In the genomic region with DNA sequence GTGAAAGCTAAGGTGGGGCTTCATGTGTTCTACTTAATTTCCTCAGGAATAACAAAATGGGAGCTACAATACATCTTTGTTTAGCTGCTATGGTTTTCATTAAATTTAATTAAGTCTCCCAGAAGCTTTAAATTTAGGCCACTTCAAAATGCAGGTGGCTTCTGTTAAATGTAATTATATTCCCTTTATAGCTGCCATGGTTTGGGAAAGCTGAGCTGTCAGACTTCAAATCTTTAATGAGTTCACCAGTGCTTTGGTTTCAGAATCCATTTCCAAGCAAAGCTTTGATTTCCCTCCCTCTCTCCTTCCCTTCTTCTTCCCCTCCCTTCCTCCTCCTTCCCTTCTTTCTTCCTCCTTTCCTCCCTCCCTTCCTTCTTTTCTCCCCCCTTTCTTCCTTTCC, we compare ENCODE assay signal across 25 cellular contexts. TPM values are rescaled to one million over a fixed set of nuclear protein-coding genes. Genes with fewer than 3 reads are reported as not detected.
"Had no signal": no experiment of that assay in that cellular context is flagged by ENCODE, and none has a peak within 500 bp of the region (broad histone marks: within the 10 kb centered on the region; RNA-seq: fewer than 3 reads in every experiment).

No MANE protein-coding gene starts in this region.

- H3K36me3 Mint-ChIP-seq: natural killer cell treated with Interleukin-12 subunit alpha and Interleukin-12 subunit beta and Interleukin-15 and Interleukin-18, amount 100 ng/mL, for 72 hours; stimulated activated naive B cell treated with anti-CD40 and anti-IgM and Interleukin-4, amounts not matched to agents 10 μg/mL and 1 μg/mL and 100 μg/mL, for 72 hours had no signal

- ATAC-seq: esophagus mucosa; heart right ventricle; lower lobe of right lung; natural killer cell treated with Interleukin-12 subunit alpha and Interleukin-12 subunit beta and Interleukin-15 and Interleukin-18, amount 100 ng/mL, for 72 hours; stimulated activated naive B cell treated with anti-CD40 and anti-IgM and Interleukin-4, amounts not matched to agents 10 μg/mL and 1 μg/mL and 100 μg/mL, for 72 hours; stimulated activated naive CD8-positive, alpha-beta T cell treated with anti-CD3 and anti-CD28 coated beads, Interleukin-15, amount 100 ng/mL, for 72 hours had no signal

- H3K4me3 Mint-ChIP-seq: natural killer cell treated with Interleukin-12 subunit alpha and Interleukin-12 subunit beta and Interleukin-15 and Interleukin-18, amount 100 ng/mL, for 72 hours; stimulated activated naive B cell treated with anti-CD40 and anti-IgM and Interleukin-4, amounts not matched to agents 10 μg/mL and 1 μg/mL and 100 μg/mL, for 72 hours; stimulated activated naive CD8-positive, alpha-beta T cell treated with anti-CD3 and anti-CD28 coated beads, Interleukin-15, amount 100 ng/mL, for 72 hours had no signal

- DNase-seq: effector memory CD4-positive, alpha-beta T cell; heart right ventricle; islet precursor cell; left ventricle myocardium inferior; lower lobe of right lung; mesenchymal stem cell; midbrain; posterior cingulate gyrus; sigmoid colon; stimulated activated CD4-positive, alpha-beta T cell treated with anti-CD3 and anti-CD28 coated beads, Interleukin-2, amount 100 ng/mL, for 24 hours; stimulated activated CD4-positive, alpha-beta T cell treated with anti-CD3 and anti-CD28 coated beads, Interleukin-4, amount 100 ng/mL, for 4 hours; stimulated activated naive B cell treated with anti-CD40 and anti-IgM and Interleukin-4, amounts not matched to agents 10 μg/mL and 1 μg/mL and 100 μg/mL, for 72 hours; stimulated activated naive CD8-positive, alpha-beta T cell treated with anti-CD3 and anti-CD28 coated beads, Interleukin-15, amount 100 ng/mL, for 72 hours; testis had no signal

- H3K27me3 ChIP-seq: neutrophil, sigmoid colon, testis, tibial nerve had no signal

- H3K27ac Mint-ChIP-seq: natural killer cell treated with Interleukin-12 subunit alpha and Interleukin-12 subunit beta and Interleukin-15 and Interleukin-18, amount 100 ng/mL, for 72 hours; stimulated activated naive B cell treated with anti-CD40 and anti-IgM and Interleukin-4, amounts not matched to agents 10 μg/mL and 1 μg/mL and 100 μg/mL, for 72 hours; stimulated activated naive CD8-positive, alpha-beta T cell treated with anti-CD3 and anti-CD28 coated beads, Interleukin-15, amount 100 ng/mL, for 72 hours had no signal

- H3K36me3 ChIP-seq: heart right ventricle, left ventricle myocardium inferior, lower lobe of right lung, neutrophil, sigmoid colon, tibial nerve had no signal

- H3K4me3 ChIP-seq: heart right ventricle, left ventricle myocardium inferior, lower lobe of right lung, sigmoid colon, skin epidermis, testis, tibial nerve had no signal

- H3K4me1 Mint-ChIP-seq: stimulated activated naive B cell treated with anti-CD40 and anti-IgM and Interleukin-4, amounts not matched to agents 10 μg/mL and 1 μg/mL and 100 μg/mL, for 72 hours; stimulated activated naive CD8-positive, alpha-beta T cell treated with anti-CD3 and anti-CD28 coated beads, Interleukin-15, amount 100 ng/mL, for 72 hours had no signal

- H3K27me3 Mint-ChIP-seq: stimulated activated naive CD8-positive, alpha-beta T cell treated with anti-CD3 and anti-CD28 coated beads, Interleukin-15, amount 100 ng/mL, for 72 hours had no signal

- H3K27ac ChIP-seq: heart right ventricle, left ventricle myocardium inferior, lower lobe of right lung, neutrophil, sigmoid colon, skin epidermis, testis, tibial nerve had no signal

- H3K9me3 Mint-ChIP-seq: natural killer cell treated with Interleukin-12 subunit alpha and Interleukin-12 subunit beta and Interleukin-15 and Interleukin-18, amount 100 ng/mL, for 72 hours; stimulated activated naive B cell treated with anti-CD40 and anti-IgM and Interleukin-4, amounts not matched to agents 10 μg/mL and 1 μg/mL and 100 μg/mL, for 72 hours; stimulated activated naive CD8-positive, alpha-beta T cell treated with anti-CD3 and anti-CD28 coated beads, Interleukin-15, amount 100 ng/mL, for 72 hours had no signal

- H3K4me1 ChIP-seq: heart right ventricle, left ventricle myocardium inferior, lower lobe of right lung, sigmoid colon, testis, tibial nerve had no signal

- H3K9me3 ChIP-seq: heart right ventricle, left ventricle myocardium inferior, lower lobe of right lung, neutrophil, sigmoid colon, testis, tibial nerve had no signal

RNA-seq across cellular contexts. Expression of gene FAM170A, which starts 58.4 kb away (rescaled TPM):
- total RNA-seq: esophagus mucosa; fibroblast of lung; frontal cortex; heart right ventricle; left ventricle myocardium inferior; lower lobe of right lung; natural killer cell treated with Interleukin-12 subunit alpha and Interleukin-12 subunit beta and Interleukin-15 and Interleukin-18, amount 100 ng/mL, for 72 hours; osteoblast; pulmonary artery endothelial cell; sigmoid colon; subcutaneous adipose tissue; tibial nerve; ureter had no signal
- polyA plus RNA-seq: fibroblast of lung, heart right ventricle had no signal
